1 cellular context compared by ENCODE assay signal in the genomic region with DNA sequence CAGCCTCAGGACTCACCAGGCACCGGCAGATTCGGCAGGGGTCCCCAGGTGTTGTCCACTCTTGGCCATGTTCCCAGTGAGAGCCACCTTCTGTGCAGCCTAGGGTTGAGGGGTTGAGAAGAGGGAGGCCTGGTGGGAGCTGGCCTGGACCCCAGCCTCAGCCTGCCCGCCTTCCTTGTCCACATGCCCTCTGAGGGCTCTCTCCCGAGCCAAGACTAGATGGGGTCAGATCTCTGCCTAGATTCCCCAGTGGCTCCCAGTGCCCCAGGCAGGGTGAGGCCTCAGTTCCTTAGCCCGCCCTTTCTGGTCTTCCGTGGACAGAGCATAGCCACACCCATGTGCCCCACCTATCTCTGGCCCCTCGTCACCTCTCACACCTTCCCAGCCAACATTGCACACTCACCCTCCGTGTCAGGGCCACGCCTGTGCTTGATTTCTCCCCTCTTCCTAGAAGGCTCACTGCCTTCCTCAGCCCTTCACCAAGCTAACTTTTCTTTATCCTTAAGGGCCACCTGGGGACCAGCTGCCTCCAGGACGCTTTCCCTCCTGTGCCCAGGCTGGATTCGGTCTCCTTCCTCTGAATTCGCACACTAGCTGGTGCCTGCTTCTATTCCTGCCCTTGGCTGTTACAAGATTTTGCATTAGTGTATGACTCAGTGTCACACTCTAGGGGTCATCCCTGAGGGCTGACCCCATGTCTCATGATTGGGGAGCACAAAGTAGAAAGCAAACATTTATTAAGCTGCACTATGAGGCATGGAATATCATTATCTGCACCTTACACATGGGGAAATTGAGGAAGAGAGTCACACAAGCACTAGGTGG.
TF ChIP-seq lines count a peak whose summit lies in the region.

No MANE protein-coding gene starts in this region.

TF ChIP-seq in K562, 482 proteins besides CTCF, POLR2A, EP300 and RAD21 (continued from another document):
- TF ChIP-seq, protein P1, sequence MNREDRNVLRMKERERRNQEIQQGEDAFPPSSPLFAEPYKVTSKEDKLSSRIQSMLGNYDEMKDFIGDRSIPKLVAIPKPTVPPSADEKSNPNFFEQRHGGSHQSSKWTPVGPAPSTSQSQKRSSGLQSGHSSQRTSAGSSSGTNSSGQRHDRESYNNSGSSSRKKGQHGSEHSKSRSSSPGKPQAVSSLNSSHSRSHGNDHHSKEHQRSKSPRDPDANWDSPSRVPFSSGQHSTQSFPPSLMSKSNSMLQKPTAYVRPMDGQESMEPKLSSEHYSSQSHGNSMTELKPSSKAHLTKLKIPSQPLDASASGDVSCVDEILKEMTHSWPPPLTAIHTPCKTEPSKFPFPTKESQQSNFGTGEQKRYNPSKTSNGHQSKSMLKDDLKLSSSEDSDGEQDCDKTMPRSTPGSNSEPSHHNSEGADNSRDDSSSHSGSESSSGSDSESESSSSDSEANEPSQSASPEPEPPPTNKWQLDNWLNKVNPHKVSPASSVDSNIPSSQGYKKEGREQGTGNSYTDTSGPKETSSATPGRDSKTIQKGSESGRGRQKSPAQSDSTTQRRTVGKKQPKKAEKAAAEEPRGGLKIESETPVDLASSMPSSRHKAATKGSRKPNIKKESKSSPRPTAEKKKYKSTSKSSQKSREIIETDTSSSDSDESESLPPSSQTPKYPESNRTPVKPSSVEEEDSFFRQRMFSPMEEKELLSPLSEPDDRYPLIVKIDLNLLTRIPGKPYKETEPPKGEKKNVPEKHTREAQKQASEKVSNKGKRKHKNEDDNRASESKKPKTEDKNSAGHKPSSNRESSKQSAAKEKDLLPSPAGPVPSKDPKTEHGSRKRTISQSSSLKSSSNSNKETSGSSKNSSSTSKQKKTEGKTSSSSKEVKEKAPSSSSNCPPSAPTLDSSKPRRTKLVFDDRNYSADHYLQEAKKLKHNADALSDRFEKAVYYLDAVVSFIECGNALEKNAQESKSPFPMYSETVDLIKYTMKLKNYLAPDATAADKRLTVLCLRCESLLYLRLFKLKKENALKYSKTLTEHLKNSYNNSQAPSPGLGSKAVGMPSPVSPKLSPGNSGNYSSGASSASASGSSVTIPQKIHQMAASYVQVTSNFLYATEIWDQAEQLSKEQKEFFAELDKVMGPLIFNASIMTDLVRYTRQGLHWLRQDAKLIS (CRISPR knock-in tag; IDR thresholded peaks at IDR 0.05) = no peak
- TF ChIP-seq ZKSCAN1 (IDR thresholded peaks at IDR 0.05; ENCODE audit: low read depth, low read length) (peak; percentile 47; the same call in 1 of the 2 replicates), GATAD2A (IDR thresholded peaks at IDR 0.05) (no peak), SPI1 (IDR thresholded peaks at IDR 0.05; ENCODE audit: borderline replicate concordance, low read depth, low read length) (no peak), ATF1 (CRISPR knock-in tag; IDR thresholded peaks at IDR 0.05) (no peak), ATF1 (tag; IDR thresholded peaks at IDR 0.05) (0 out of 2 replicates have a peak, but pooled peaks have one; percentile 12), SMARCE1 (IDR thresholded peaks at IDR 0.05) (no peak), CLOCK (CRISPR knock-in tag; IDR thresholded peaks at IDR 0.05; ENCODE audit: borderline replicate concordance) (no peak)
